Comparison of ENCODE assay signal across 2 cellular contexts in genomic region chr3:131349454-131349853, GRCh38.
TF ChIP-seq lines count a peak whose summit lies in the region.

No MANE protein-coding gene starts in this region.

TF ChIP-seq in SK-N-SH, 30 proteins besides CTCF, POLR2A, EP300 and RAD21:
- TF ChIP-seq REST (IDR thresholded peaks at IDR 0.05; ENCODE audit: low read depth, low read length) (no peak), FOXJ3 (CRISPR knock-in tag; IDR thresholded peaks at IDR 0.05) (no peak), MAX (IDR thresholded peaks at IDR 0.05; ENCODE audit: low read depth) (no peak), EZH2phosphoT487 (IDR thresholded peaks at IDR 0.05; ENCODE audit: borderline replicate concordance, low read depth) (no peak)
TF ChIP-seq in SK-N-SH: peak in this region for 0.

TF ChIP-seq in SK-N-SH treated with all-trans-retinoic acid at 6 μM for 48 hours, 23 proteins besides CTCF, POLR2A, EP300 and RAD21 (continued from another document):
- TF ChIP-seq POU6F1 (CRISPR knock-in tag; IDR thresholded peaks at IDR 0.05; ENCODE audit: borderline replicate concordance, low read depth) (no peak), OSR1 (CRISPR knock-in tag; IDR thresholded peaks at IDR 0.05) (no peak), SNAI2 (CRISPR knock-in tag; IDR thresholded peaks at IDR 0.05) (no peak), TOX (CRISPR knock-in tag; IDR thresholded peaks at IDR 0.05; ENCODE audit: borderline replicate concordance) (no peak), ZC3H10 (CRISPR knock-in tag; IDR thresholded peaks at IDR 0.05) (no peak), PPARA (CRISPR knock-in tag; IDR thresholded peaks at IDR 0.05; ENCODE audit: borderline replicate concordance) (no peak), ZNF70 (CRISPR knock-in tag; IDR thresholded peaks at IDR 0.05) (no peak), ZFP30 (CRISPR knock-in tag; IDR thresholded peaks at IDR 0.05) (no peak)
